Comparison of ENCODE assay signal across 8 cellular contexts in genomic region chr10:110610308-110610774, GRCh38. TPM values are rescaled to one million over a fixed set of nuclear protein-coding genes. Genes with fewer than 3 reads are reported as not detected.
A peak's percentile ranks its signal among the peaks of the same experiment; 100 is the strongest.
DNase-seq lines count a peak whose midpoint lies in the region; ATAC-seq and TF ChIP-seq lines count a peak whose summit lies in the region.

No MANE protein-coding gene starts in this region.

- DNase-seq in AG08395 (ENCODE audit: low spot score) (peak; percentile 78), NCI-H1105 (lab: John Stamatoyannopoulos, UW) (peak; percentile 27), T follicular helper cell (ENCODE audit: low read depth) (peak; percentile 28), MCF 10A (ENCODE audit: unreplicated experiment) (peak; percentile 78), iPS-NIHi7 (ENCODE audit: extremely low spot score) (peak; percentile 78)
- peak in 2 of 3 donors; percentile 26 to 57 for DNase-seq in stimulated activated CD4-positive, alpha-beta T cell treated with anti-CD3 and anti-CD28 coated beads, Interleukin-12 subunit alpha, Interleukin-12 subunit beta, amount 100 ng/mL, for 48 hours (ENCODE audit: low read depth in 2 of 3, low spot score in 1 of 3)

- H3K27ac Mint-ChIP-seq in MCF 10A (ENCODE audit: low read depth, unreplicated experiment): no peak overlapping the region

- CTCF ChIA-PET in MCF 10A (lab: Yijun Ruan, JAX): interaction anchor here (0.5 to 2.2 kb wide), 40 partner anchors 9 to 1526 kb away, joined by 3 to 33 read pairs (median 4); partner anchors contain the start of gene SMNDC1

- no peaks in the 10 kb centered on the region for H3K27me3 Mint-ChIP-seq in MCF 10A (ENCODE audit: insufficient read depth, unreplicated experiment)

- peaks cover 31% of the 10 kb centered on the region for H3K36me3 Mint-ChIP-seq in MCF 10A (ENCODE audit: insufficient read depth, unreplicated experiment)

- POLR2A ChIA-PET in MCF 10A (lab: Yijun Ruan, JAX): interaction anchor here (0.5 to 2.1 kb wide), 17 partner anchors 11 to 318 kb away, joined by 3 to 17 read pairs (median 4); partner anchors contain the start of genes BBIP1 and PDCD4

- no TSS peak for BruUV-seq in MCF 10A (replicated peaks; lab: Mats Ljungman, UMichigan)

- peak; percentile 62 for TF ChIP-seq CTCF in MCF 10A (IDR thresholded peaks at IDR 0.05; ENCODE audit: unreplicated experiment)

- no peaks in the 10 kb centered on the region for H3K9me3 Mint-ChIP-seq in MCF 10A (ENCODE audit: unreplicated experiment)

- no peaks in the 10 kb centered on the region for H3K4me1 Mint-ChIP-seq in MCF 10A (ENCODE audit: insufficient read depth, unreplicated experiment)

- no peak overlapping the region for H3K4me3 Mint-ChIP-seq in MCF 10A (ENCODE audit: unreplicated experiment)

- intact Hi-C loops in MCF 10A (cut with micrococcal nuclease): loop anchor here (1.0 to 10.0 kb wide), 6 partner anchors 62 to 1524 kb away; no protein-coding TSS in a partner anchor

- ATAC-seq in GM18502 (IDR thresholded peaks at IDR 0.05; ENCODE audit: poor library complexity, unreplicated experiment) (peak; percentile 37), HG02759 (IDR thresholded peaks at IDR 0.05; ENCODE audit: unreplicated experiment) (no peak)

RNA-seq across cellular contexts. Expression of gene RBM20, which starts 33.8 kb away (rescaled TPM):
- total RNA-seq in MCF 10A (2022): not detected in 2 replicates

RNA-seq across cellular contexts. Expression of gene SMC3, which starts 42.8 kb away (rescaled TPM):
- 43.0 and 43.2 TPM in 2 replicates for total RNA-seq in MCF 10A (2022)

Comparison
In these comparisons a context has a peak if more than half of its experiments do, and no peak if none do; other contexts are left out.
1. DNase-seq: peak in every context shown above with its lines; median percentile 78 in AG08395; 78 in MCF 10A; 78 in iPS-NIHi7; 42 in stimulated activated CD4-positive, alpha-beta T cell treated with anti-CD3 and anti-CD28 coated beads, Interleukin-12 subunit alpha, Interleukin-12 subunit beta, amount 100 ng/mL, for 48 hours; 28 in T follicular helper cell; 27 in NCI-H1105.